8 cellular contexts compared by ENCODE assay signal in the genomic region with DNA sequence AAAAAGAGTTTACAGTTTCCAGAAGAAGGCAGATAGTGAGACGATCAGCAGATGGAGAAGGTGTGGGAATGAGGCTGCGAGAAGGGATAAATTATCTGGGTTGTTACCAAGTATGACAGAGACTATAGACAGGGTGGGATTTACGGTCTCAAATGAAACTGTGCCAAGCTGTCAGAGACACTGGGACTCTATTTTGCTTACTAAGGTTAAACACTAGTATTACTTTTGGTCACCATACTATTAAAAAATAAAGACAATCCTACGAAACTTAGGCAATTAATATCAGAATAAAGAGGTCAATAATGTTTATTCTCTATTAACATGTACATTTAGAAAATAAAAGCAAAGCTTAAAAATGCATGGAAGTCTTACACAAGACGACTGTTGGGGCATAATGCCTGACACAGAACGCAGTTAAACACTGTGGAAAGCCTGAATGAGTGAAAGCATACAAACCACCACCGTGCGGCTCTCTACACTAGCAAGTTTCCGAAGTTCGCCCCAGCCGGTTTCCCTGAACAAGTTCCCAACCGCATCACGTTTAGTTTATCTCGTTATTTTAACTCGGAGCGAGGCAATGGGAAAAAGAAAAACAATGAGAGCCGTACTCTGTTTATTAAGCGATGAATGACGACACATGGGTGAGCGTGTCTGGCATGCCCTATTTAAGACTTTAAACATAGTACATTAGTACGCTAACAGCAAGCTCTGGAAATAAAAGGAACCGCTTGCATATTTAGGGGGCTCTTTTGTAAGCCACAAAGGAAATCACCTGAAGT. TPM values are rescaled to one million over a fixed set of nuclear protein-coding genes. Genes with fewer than 3 reads are reported as not detected.
DNase-seq lines count a peak whose midpoint lies in the region; ATAC-seq and TF ChIP-seq lines count a peak whose summit lies in the region.

No MANE protein-coding gene starts in this region.

- no peaks in the 10 kb centered on the region for H3K27me3 ChIP-seq in esophagus squamous epithelium

- TF ChIP-seq POLR2A in esophagus squamous epithelium (IDR thresholded peaks at IDR 0.05), result no peak

- H3K4me1 ChIP-seq in esophagus squamous epithelium, result peaks cover 0 to 12% (median 0%) of the 10 kb centered on the region in 3 donors

- peaks cover 0 to 30% (median 0%) of the 10 kb centered on the region in 3 donors for H3K36me3 ChIP-seq in esophagus squamous epithelium

- intact Hi-C loops in esophagus squamous epithelium (cut with DNase I), result no loop called here

- no peaks in the 10 kb centered on the region for H3K9me3 ChIP-seq in esophagus squamous epithelium

- H3K4me3 ChIP-seq in esophagus squamous epithelium, result peak overlapping the region; percentile 44 to 77 (median 64)

- ATAC-seq in HG02938 (IDR thresholded peaks at IDR 0.05; ENCODE audit: unreplicated experiment), result peak; percentile 50

- DNase-seq in A172 (ENCODE audit: low spot score), result peak; percentile 57
- peak; percentile 33 for DNase-seq in NCI-H460 (ENCODE audit: extremely low read depth, low read depth)
- DNase-seq in activated T-cell treated with anti-CD3 and anti-CD28 coated beads for 1 hour (ENCODE audit: low read depth), result peak; percentile 7
- no peak for DNase-seq in esophagus squamous epithelium (lab: John Stamatoyannopoulos, UW)
- DNase-seq in myocyte (ENCODE audit: low read depth), result peak; percentile 61
- peak; percentile 13 for DNase-seq in stimulated activated naive CD4-positive, alpha-beta T cell treated with Interleukin-2 at 50 U/mL for 16 hours (lab: John Stamatoyannopoulos, UW)

- peak overlapping the region; percentile 68 to 88 (median 84) for H3K27ac ChIP-seq in esophagus squamous epithelium

- TF ChIP-seq CTCF in GM12872 (IDR thresholded peaks at IDR 0.05; ENCODE audit: insufficient read depth, low read depth, low read length), result peak; percentile 41; the same call in 2 of the 3 replicates
- TF ChIP-seq CTCF in esophagus squamous epithelium (IDR thresholded peaks at IDR 0.05), result no peak

- 10% methylated on average over 21 to 22 of the region's 22 CpGs for WGBS in esophagus squamous epithelium, 2 donors

RNA-seq across cellular contexts. Expression of a gene that starts 0.9 kb away (rescaled TPM):
- 0.09 and 0.12 TPM in 2 replicates for total RNA-seq in A172 (2014; rRNA removed; shearing (Covaris generic))
- total RNA-seq in NCI-H460 (2014; rRNA removed; shearing (Covaris generic)), result not detected in 2 replicates
- not detected in 2 replicates for polyA plus RNA-seq in NCI-H460 (2014; cell fraction: nucleus; rRNA removed)
- total RNA-seq in esophagus squamous epithelium (1 to 10 TPM in 1 of 4 donors, under 1 TPM in 2, not detected in 1; 0.15 to 2.5 (median 0.22) TPM), myocyte (0.35 TPM in 1 of 2 replicates, not detected in the other)
- polyA plus RNA-seq in myocyte (2012), result 0.14 TPM
